Comparison of ENCODE assay signal across 8 cellular contexts in the genomic region with DNA sequence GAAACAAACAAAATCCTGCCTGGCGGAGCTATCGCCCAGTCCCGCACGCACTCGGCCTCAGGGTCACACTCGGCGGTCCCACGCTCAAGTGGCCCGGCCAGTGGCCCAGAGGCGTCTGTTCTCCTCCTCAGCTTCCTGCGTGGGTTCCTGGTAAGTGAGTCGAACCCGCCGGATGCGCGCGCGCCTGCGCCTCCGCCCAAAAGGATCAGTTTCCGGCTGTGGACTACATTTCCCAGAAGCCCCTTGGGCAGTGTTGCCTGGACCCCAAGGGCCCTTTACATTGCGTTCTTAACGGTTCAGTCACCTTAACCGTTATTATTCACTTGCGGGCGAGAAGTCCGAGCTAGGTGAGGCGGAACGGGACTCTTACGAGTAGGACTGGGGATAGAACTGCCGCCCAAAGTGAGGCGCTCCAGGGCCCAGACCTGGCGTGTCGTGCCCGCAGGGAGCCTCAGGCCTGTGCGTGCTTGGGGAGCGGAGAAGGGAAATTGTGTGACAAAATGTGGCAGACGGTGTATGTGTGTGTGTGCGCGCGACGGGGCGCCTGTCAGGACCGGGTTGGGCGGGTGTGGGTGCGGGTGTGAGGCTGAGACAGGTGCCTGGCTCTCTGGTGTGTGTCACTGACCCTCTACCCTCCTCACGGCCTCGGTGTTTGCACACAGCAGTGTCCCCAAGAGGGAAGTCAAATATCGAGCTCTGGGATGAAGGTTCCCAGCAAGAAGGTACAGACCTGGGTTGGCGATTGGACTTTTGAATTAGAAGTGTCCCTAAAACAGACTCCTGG. TPM values are rescaled to one million over a fixed set of nuclear protein-coding genes. Genes with fewer than 3 reads are reported as not detected.
A peak's percentile ranks its signal among the peaks of the same experiment; 100 is the strongest.
DNase-seq lines count a peak whose midpoint lies in the region; ATAC-seq, FAIRE-seq and TF ChIP-seq lines count a peak whose summit lies in the region.

TSS of gene ZNF546 (plus strand) at position 250 of the 784 bp plus-strand sequence. CDS start 1,267 bp downstream, outside the sequence.

- no peaks in the 10 kb centered on the region for H3K27me3 Mint-ChIP-seq in T-cell

- FAIRE-seq in GM12891 (lab: Jason Lieb, UNC), result peak; percentile 96

- peak within 1 kb of the TSS; percentile 91 to 95 for H3K27ac Mint-ChIP-seq in T-cell

- POLR2A ChIA-PET in T-cell (lab: Charles Lee), result interaction anchor here in 1 of 2 donors (0.6 kb wide), 1 partner anchor 1365 kb away, joined by 3 read pairs; no protein-coding TSS in a partner anchor

- 0 to 1% methylated on average over 11 to 49 of the region's 50 CpGs for WGBS in upper lobe of left lung, 2 donors

- ATAC-seq in HG02884 (IDR thresholded peaks at IDR 0.05; ENCODE audit: unreplicated experiment), result peak; percentile 80
- ATAC-seq in T-cell (replicated peaks in 1 of 4), result peak; percentile 96
- peak; percentile 99 for ATAC-seq in left cardiac atrium
- ATAC-seq in upper lobe of left lung (ENCODE audit: low FRiP score in 2 of 2), result peak; percentile 97 to 99

- H3K27ac ChIP-seq in upper lobe of left lung, result peak within 1 kb of the TSS; percentile 82 to 93 (median 89)

- H3K4me3 Mint-ChIP-seq in T-cell, result peak within 1 kb of the TSS; percentile 87 to 99 (median 96)

- TF ChIP-seq EP300 in upper lobe of left lung (IDR thresholded peaks at IDR 0.05), result no peak

- H3K36me3 Mint-ChIP-seq in T-cell, result peaks cover 18% of the 10 kb centered on the region

- CTCF ChIA-PET in T-cell (lab: Charles Lee), result interaction anchor here in 1 of 2 donors (2.7 kb wide), 1 partner anchor 26 kb away, joined by 20 read pairs; the partner anchor contains the start of gene PSMC4

- DNase-seq in GM12891 (ENCODE audit: insufficient read length, low spot score) (peak; percentile 81), NCI-H146 treated with DMSO at 0.1 percent for 48 hours (lab: John Stamatoyannopoulos, UW; ENCODE audit: unreplicated experiment) (peak; percentile 82), T-cell (peak; percentile 75 to 93 (median 87)), amniotic epithelial cell (ENCODE audit: low read depth) (peak; percentile 87), left cardiac atrium (peak; percentile 95), posterior cingulate gyrus (peak; percentile 82 to 99 (median 93)), upper lobe of left lung (peak; percentile 96 to 99)

- H3K4me3 ChIP-seq in upper lobe of left lung, result peak within 1 kb of the TSS; percentile 57 to 69 (median 64)

- H3K9me3 Mint-ChIP-seq in T-cell, result peaks cover 0 to 8% (median 0%) of the 10 kb centered on the region in 3 donors

- no peaks in the 10 kb centered on the region for H3K9me3 ChIP-seq in upper lobe of left lung

- peaks cover 0 to 3% (median 0%) of the 10 kb centered on the region in 4 donors for H3K36me3 ChIP-seq in upper lobe of left lung

- peaks cover 44 to 48% (median 44%) of the 10 kb centered on the region in 3 donors for H3K4me1 Mint-ChIP-seq in T-cell

- TF ChIP-seq CTCF in upper lobe of left lung (IDR thresholded peaks at IDR 0.05), result no peak

- intact Hi-C loops in left cardiac atrium (cut with DNase I) (no loop called here), posterior cingulate gyrus (cut with DNase I) (loop anchor here (1.0 kb wide), 1 partner anchor 26 kb away; the partner anchor contains the start of gene PSMC4)

- H3K4me1 ChIP-seq in upper lobe of left lung, result peaks cover 9 to 17% (median 13%) of the 10 kb centered on the region in 4 donors

- H3K27me3 ChIP-seq in upper lobe of left lung, result no peaks in the 10 kb centered on the region

- peak; percentile 90 for TF ChIP-seq POLR2A in GM12891 (IDR thresholded peaks at IDR 0.05; ENCODE audit: low read depth, low read length)
- peak in 3 of 4 donors; percentile 74 to 94 (median 88) for TF ChIP-seq POLR2A in upper lobe of left lung (IDR thresholded peaks at IDR 0.05)

TF ChIP-seq in GM12891, 5 proteins besides CTCF, POLR2A, EP300 and RAD21:
- peak; percentile 64; the same call in 1 of the 2 replicates for TF ChIP-seq TAF1 (IDR thresholded peaks at IDR 0.05; ENCODE audit: low read depth, low read length)
- TF ChIP-seq POU2F2 (IDR thresholded peaks at IDR 0.05; ENCODE audit: low read depth, low read length), result no peak
- TF ChIP-seq PAX5 (IDR thresholded peaks at IDR 0.05; ENCODE audit: insufficient read depth, low read length, severe bottlenecking), result peak; percentile 36
- peak; percentile 93 for TF ChIP-seq POLR2AphosphoS5 (IDR thresholded peaks at IDR 0.05; ENCODE audit: low read depth, low read length)
- TF ChIP-seq SPI1 (IDR thresholded peaks at IDR 0.05; ENCODE audit: low read depth, low read length), result no peak

RNA-seq across cellular contexts. Expression of gene ZNF546, which starts in this region (rescaled TPM):
- polyA plus RNA-seq in GM12891 (2012; ENCODE audit: low read depth, missing spikeins), result 1.0 TPM
- total RNA-seq in T-cell (10 to 100 TPM in 3 of 5 donors, 1 to 10 TPM in 2; 5.9 to 18.0 (median 12.9) TPM), left cardiac atrium (1 to 10 TPM; 5.3 to 6.8 TPM), upper lobe of left lung (1 to 10 TPM; 2.1 to 6.4 (median 5.0) TPM)

Comparison
In these comparisons a context has a peak if more than half of its experiments do, and no peak if none do; other contexts are left out.
1. Peak in every context shown above with its lines: DNase-seq, ATAC-seq, H3K4me3 ChIP-seq and H3K27ac ChIP-seq.